In the genomic region with DNA sequence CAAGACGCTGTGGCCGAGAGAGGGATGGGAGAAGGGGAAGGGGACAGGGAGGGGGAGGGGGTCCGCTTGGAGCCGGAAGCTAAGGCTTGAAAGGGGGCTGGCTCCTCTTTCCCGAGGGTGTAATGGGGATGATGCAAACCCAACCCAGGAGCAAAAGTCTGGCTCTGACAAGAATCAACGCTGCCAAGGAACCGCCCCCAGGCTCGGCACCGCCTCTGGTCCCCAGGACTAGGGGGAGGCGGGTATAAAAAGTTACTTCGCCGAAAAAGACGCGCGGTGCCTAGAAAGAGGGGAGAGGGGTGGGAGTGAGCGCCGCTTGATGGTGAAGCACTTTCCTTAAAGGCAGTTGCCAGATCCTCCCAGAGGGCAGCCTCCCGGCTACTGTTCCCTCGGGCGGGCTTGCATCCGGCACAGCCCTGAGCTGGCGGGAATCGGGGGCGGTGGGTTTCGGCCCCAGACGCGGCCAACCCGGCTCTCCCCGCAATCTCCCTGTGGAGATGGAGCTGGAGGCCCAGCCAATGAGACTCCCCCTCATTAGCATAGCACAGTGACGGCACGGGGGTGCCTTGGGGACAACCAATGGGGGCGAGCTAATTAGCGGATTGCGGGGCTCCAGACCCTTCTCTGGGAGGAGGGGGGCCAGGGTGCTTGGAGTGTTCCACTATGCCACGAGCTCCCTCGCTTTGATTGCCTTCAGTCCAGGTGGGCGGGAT, we compare ENCODE assay signal across 9 cellular contexts. TPM values are rescaled to one million over a fixed set of nuclear protein-coding genes. Genes with fewer than 3 reads are reported as not detected.
A peak's percentile ranks its signal among the peaks of the same experiment; 100 is the strongest.
DNase-seq lines count a peak whose midpoint lies in the region; ATAC-seq and TF ChIP-seq lines count a peak whose summit lies in the region.
"Had no signal": no experiment of that assay in that cellular context is flagged by ENCODE, and none has a peak within 500 bp of the region (broad histone marks: within the 10 kb centered on the region; RNA-seq: fewer than 3 reads in every experiment).

A gene (minus strand): TSS at position 40 of the 713 bp plus-strand sequence. CDS start 131 bp downstream, outside the sequence.

- H2AK5ac ChIP-seq in mesenchymal stem cell (ENCODE audit: low read length, severe bottlenecking): no peak within 1 kb of the TSS

- H3K4me3 Mint-ChIP-seq in CD4-positive, alpha-beta memory T cell: peak within 1 kb of the TSS; percentile 68 to 86 (median 79)
- H3K4me3 Mint-ChIP-seq: memory B cell had no signal

- intact Hi-C loops in CD4-positive, alpha-beta memory T cell (cut with micrococcal nuclease): no loop called here

- POLR2A ChIA-PET in CD4-positive, alpha-beta memory T cell (lab: Charles Lee; ENCODE audit: partially characterized antibody): no interaction called here

- H3K4me3 ChIP-seq in CD4-positive, alpha-beta memory T cell (ENCODE audit: low read length in 2 of 2): no peak within 1 kb of the TSS
- H3K4me3 ChIP-seq in epithelial cell of proximal tubule (ENCODE audit: low read depth, low read length): peak within 1 kb of the TSS; percentile 72
- peak within 1 kb of the TSS; percentile 68 to 77 for H3K4me3 ChIP-seq in mesenchymal stem cell (ENCODE audit: insufficient read depth in 1 of 2, low read depth in 1 of 2, low read length in 2 of 2)
- H3K4me3 ChIP-seq in tibial nerve: peak within 1 kb of the TSS; percentile 29 to 64 (median 52)

- peak within 1 kb of the TSS; percentile 68 for H3K9ac ChIP-seq in mesenchymal stem cell (ENCODE audit: low read length)

- no peaks in the 10 kb centered on the region for H3K4me1 ChIP-seq in CD4-positive, alpha-beta memory T cell (ENCODE audit: insufficient read depth, low read length)
- H3K4me1 ChIP-seq in mesenchymal stem cell (ENCODE audit: control insufficient read depth, insufficient read depth, low read depth, low read length) (peaks cover 3% of the 10 kb centered on the region), tibial nerve (peaks cover 0 to 22% (median 8%) of the 10 kb centered on the region in 4 donors)

- no peak for TF ChIP-seq POLR2A in tibial nerve (IDR thresholded peaks at IDR 0.05)

- peak; percentile 33 for ATAC-seq in HG03354 (IDR thresholded peaks at IDR 0.05; ENCODE audit: poor library complexity, severe bottlenecking, unreplicated experiment)

- H3K9me3 Mint-ChIP-seq in CD4-positive, alpha-beta memory T cell: peaks cover 0 to 6% (median 0%) of the 10 kb centered on the region in 8 donors
- H3K9me3 Mint-ChIP-seq: memory B cell had no signal

- H3K4ac ChIP-seq in mesenchymal stem cell (ENCODE audit: low read depth in 1 of 2, low read length in 2 of 2): peak within 1 kb of the TSS in 1 of 2 experiments; percentile 60

- H3K27ac ChIP-seq in CD4-positive, alpha-beta memory T cell (ENCODE audit: low read depth, low read length): no peak within 1 kb of the TSS
- peak within 1 kb of the TSS; percentile 73 for H3K27ac ChIP-seq in mesenchymal stem cell (ENCODE audit: low read length, poor library complexity, severe bottlenecking)
- peak within 1 kb of the TSS; percentile 6 to 89 (median 82) for H3K27ac ChIP-seq in tibial nerve

- peak within 1 kb of the TSS; percentile 63 for H2BK15ac ChIP-seq in mesenchymal stem cell (ENCODE audit: low read depth, poor library complexity, severe bottlenecking)

- peak within 1 kb of the TSS; percentile 79 for H2AFZ ChIP-seq in mesenchymal stem cell (ENCODE audit: low read depth, low read length)

- peak within 1 kb of the TSS; percentile 37 to 42 for H2BK12ac ChIP-seq in mesenchymal stem cell (ENCODE audit: low read length in 2 of 2)

- peak within 1 kb of the TSS in 3 of 7 donors; percentile 15 to 70 (median 38) for H3K27ac Mint-ChIP-seq in CD4-positive, alpha-beta memory T cell
- H3K27ac Mint-ChIP-seq: memory B cell had no signal

- peaks cover 5 to 8% (median 7%) of the 10 kb centered on the region in 4 donors for H3K4me1 Mint-ChIP-seq in CD4-positive, alpha-beta memory T cell
- H3K4me1 Mint-ChIP-seq: memory B cell had no signal

- CTCF ChIA-PET in CD4-positive, alpha-beta memory T cell (lab: Charles Lee; ENCODE audit: partially characterized antibody): no interaction called here

- H4K8ac ChIP-seq in mesenchymal stem cell (ENCODE audit: low read length): peak within 1 kb of the TSS; percentile 71

- H3K36me3 ChIP-seq in CD4-positive, alpha-beta memory T cell (ENCODE audit: insufficient read depth, low read length): no peaks in the 10 kb centered on the region
- H3K36me3 ChIP-seq in mesenchymal stem cell (ENCODE audit: control insufficient read depth in 1 of 2, insufficient read depth in 2 of 2, low read depth in 1 of 2, low read length in 2 of 2) (no peaks in the 10 kb centered on the region), tibial nerve (no peaks in the 10 kb centered on the region)

- peaks cover 18 to 23% of the 10 kb centered on the region in 2 donors for H3K27me3 Mint-ChIP-seq in CD4-positive, alpha-beta memory T cell

- no peak within 1 kb of the TSS for H3K14ac ChIP-seq in mesenchymal stem cell (ENCODE audit: low read length in 2 of 2)

- H3K23ac ChIP-seq in mesenchymal stem cell (ENCODE audit: low read length in 2 of 2): no peak within 1 kb of the TSS

- H3K4me2 ChIP-seq in mesenchymal stem cell (ENCODE audit: low read length, poor library complexity, severe bottlenecking): peak within 1 kb of the TSS; percentile 64

- no peaks in the 10 kb centered on the region for H3K27me3 ChIP-seq in CD4-positive, alpha-beta memory T cell (ENCODE audit: insufficient read depth, low read length)
- no peaks in the 10 kb centered on the region for H3K27me3 ChIP-seq in mesenchymal stem cell (ENCODE audit: control insufficient read depth in 1 of 2, insufficient read depth in 1 of 2, low read length in 2 of 2)
- no peaks in the 10 kb centered on the region for H3K27me3 ChIP-seq in tibial nerve

- H3K36me3 Mint-ChIP-seq in CD4-positive, alpha-beta memory T cell: no peaks in the 10 kb centered on the region
- H3K36me3 Mint-ChIP-seq: memory B cell had no signal

- no peak for TF ChIP-seq EP300 in tibial nerve (IDR thresholded peaks at IDR 0.05)

- TF ChIP-seq CTCF in epithelial cell of proximal tubule (conservative IDR thresholded peaks at IDR 0.05; ENCODE audit: low read depth, low read length): no peak
- no peak for TF ChIP-seq CTCF in tibial nerve (IDR thresholded peaks at IDR 0.05)

- WGBS in mesenchymal stem cell: under 1% methylated on average over 37 of the region's 37 CpGs
- 1 to 7% methylated on average over 22 to 32 of the region's 37 CpGs for WGBS in tibial nerve, 2 donors

- no peaks in the 10 kb centered on the region for H3K9me3 ChIP-seq in CD4-positive, alpha-beta memory T cell (ENCODE audit: control insufficient read depth in 1 of 2, low read length in 2 of 2)
- H3K9me3 ChIP-seq in mesenchymal stem cell (ENCODE audit: control insufficient read depth, low read length) (no peaks in the 10 kb centered on the region), tibial nerve (no peaks in the 10 kb centered on the region)

- no peak within 1 kb of the TSS for H4K91ac ChIP-seq in mesenchymal stem cell (ENCODE audit: low read length)

- H3K18ac ChIP-seq in mesenchymal stem cell (ENCODE audit: low read depth in 1 of 2, low read length in 2 of 2): peak within 1 kb of the TSS; percentile 50 to 80

- H2BK120ac ChIP-seq in mesenchymal stem cell (ENCODE audit: low read depth, low read length): no peak within 1 kb of the TSS

- peaks cover 5% of the 10 kb centered on the region for H3K79me1 ChIP-seq in mesenchymal stem cell (replicated peaks; ENCODE audit: low read length, poor library complexity, severe bottlenecking)

- DNase-seq in CD4-positive, alpha-beta memory T cell: peak in 2 of 5 donors; percentile 5 to 39
- peak; percentile 91 for DNase-seq in SHP77 treated with DMSO at 0.1 percent for 48 hours (lab: John Stamatoyannopoulos, UW)
- no peak for DNase-seq in epithelial cell of proximal tubule (ENCODE audit: low read depth)
- peak; percentile 88 for DNase-seq in mesenchymal stem cell
- DNase-seq in tibial nerve (ENCODE audit: low spot score in 2 of 2): peak; percentile 43 to 55
- DNase-seq in SIG-M5 (lab: John Stamatoyannopoulos, UW): no peak
- DNase-seq in stimulated activated CD4-positive, alpha-beta T cell treated with anti-CD3 and anti-CD28 coated beads, Interleukin-4, amount 100 ng/mL, for 4 hours: no peak

- no peak within 1 kb of the TSS for H2BK5ac ChIP-seq in mesenchymal stem cell (ENCODE audit: low read depth, low read length, poor library complexity, severe bottlenecking)

RNA-seq across cellular contexts. Expression of the gene that starts here (rescaled TPM):
- not detected for total RNA-seq in CD4-positive, alpha-beta memory T cell
- polyA plus RNA-seq in CD4-positive, alpha-beta memory T cell: not detected
- total RNA-seq in epithelial cell of proximal tubule (0.80 and 1.7 TPM in 2 replicates), tibial nerve (1 to 10 TPM; 8.0 to 9.9 (median 8.6) TPM)
- 2.4 TPM for polyA plus RNA-seq in mesenchymal stem cell (2013, experiment 1 of 2)
- polyA plus RNA-seq in mesenchymal stem cell (2013, experiment 2 of 2): 2.8 TPM

Comparison
In these comparisons a context has a peak if more than half of its experiments do, and no peak if none do; other contexts are left out.
1. DNase-seq: peak in SHP77 treated with DMSO at 0.1 percent for 48 hours (single experiment), mesenchymal stem cell (single experiment) and tibial nerve (2 of 2); none in epithelial cell of proximal tubule (single experiment), SIG-M5 (single experiment) and stimulated activated CD4-positive, alpha-beta T cell treated with anti-CD3 and anti-CD28 coated beads, Interleukin-4, amount 100 ng/mL, for 4 hours (0 of 2).
2. H3K4me3 ChIP-seq: peak in epithelial cell of proximal tubule (single experiment), mesenchymal stem cell (2 of 2) and tibial nerve (4 of 4); none in CD4-positive, alpha-beta memory T cell (0 of 2).